In genomic region chr19:18311495-18311894, GRCh38 we compare ENCODE assay signal across 15 cellular contexts. TPM values are rescaled to one million over a fixed set of nuclear protein-coding genes. Genes with fewer than 3 reads are reported as not detected.
DNase-seq lines count a peak whose midpoint lies in the region; ATAC-seq and TF ChIP-seq lines count a peak whose summit lies in the region.
"Had no signal": no experiment of that assay in that cellular context is flagged by ENCODE, and none has a peak within 500 bp of the region (broad histone marks: within the 10 kb centered on the region; RNA-seq: fewer than 3 reads in every experiment).

No MANE protein-coding gene starts in this region.

- H3K36me3 ChIP-seq in BLaER1 (peaks cover 81% of the 10 kb centered on the region), mucosa of rectum (ENCODE audit: control insufficient read depth in 2 of 2, insufficient read depth in 2 of 2, low read length in 2 of 2) (peaks cover 6 to 35% of the 10 kb centered on the region in 2 donors), body of pancreas (replicated peaks in 1 of 2; ENCODE audit: insufficient read depth in 1 of 2, low read depth in 2 of 2) (peaks cover 0 to 2% of the 10 kb centered on the region in 2 donors)

- H3K9me3 ChIP-seq in BLaER1: no peaks in the 10 kb centered on the region
- H3K9me3 ChIP-seq in mucosa of rectum (ENCODE audit: control insufficient read depth in 2 of 2, low read length in 2 of 2): no peaks in the 10 kb centered on the region
- H3K9me3 ChIP-seq in body of pancreas: no peaks in the 10 kb centered on the region

- intact Hi-C loops in body of pancreas (cut with DNase I): no loop called here

- no peaks in the 10 kb centered on the region; the same call in 1 of the 2 replicates for H4K20me1 ChIP-seq in BLaER1

- no peak for TF ChIP-seq CTCF in RWPE1 (conservative IDR thresholded peaks at IDR 0.05; ENCODE audit: low read depth)
- TF ChIP-seq CTCF in body of pancreas (IDR thresholded peaks at IDR 0.05): no peak

- no peak overlapping the region for H3K4me3 ChIP-seq in BLaER1
- H3K4me3 ChIP-seq in mucosa of rectum (ENCODE audit: low read length in 2 of 2): no peak overlapping the region
- no peak overlapping the region for H3K4me3 ChIP-seq in body of pancreas
- H3K4me3 ChIP-seq: SK-N-MC had no signal

- no peak overlapping the region for H3K4me2 ChIP-seq in BLaER1

- H3K9ac ChIP-seq in BLaER1 (0 out of 2 replicates have a peak overlapping the region, but pooled peaks have one; percentile 10), mucosa of rectum (ENCODE audit: low read depth in 1 of 2, low read length in 2 of 2) (peak overlapping the region in 1 of 2 donors; percentile 62)

- POLR2A ChIA-PET in RWPE1 (lab: Yijun Ruan, JAX; ENCODE audit: low non-redundant PET): no interaction called here

- H3K27me3 ChIP-seq in BLaER1: no peaks in the 10 kb centered on the region
- no peaks in the 10 kb centered on the region for H3K27me3 ChIP-seq in mucosa of rectum (ENCODE audit: control insufficient read depth in 2 of 2, insufficient read depth in 2 of 2, low read length in 2 of 2)
- no peaks in the 10 kb centered on the region for H3K27me3 ChIP-seq in body of pancreas

- CTCF ChIA-PET in RWPE1 (lab: Yijun Ruan, JAX): no interaction called here

- DNase-seq in RWPE1 (ENCODE audit: low spot score) (no peak), 8988T (no peak), body of pancreas (no peak)
- DNase-seq: ACHN; CD4-positive, alpha-beta memory T cell; DMS79 treated with DMSO at 0.1 percent for 48 hours; NCI-H2227 treated with DMSO at 0.1 percent for 48 hours; NCI-H524 treated with DMSO at 0.1 percent for 48 hours; NK-92 treated with Interleukin-12 subunit alpha and Interleukin-12 subunit beta, amount 100 ng/mL, for 24 hours; OCI-M1 had no signal

- 0 out of 2 replicates have a peak overlapping the region, but pooled peaks have one; percentile 22 for H3K27ac ChIP-seq in BLaER1
- peak overlapping the region; percentile 97 for H3K27ac ChIP-seq in RWPE1
- H3K27ac ChIP-seq in mucosa of rectum (ENCODE audit: low read depth in 2 of 2, low read length in 2 of 2): peak overlapping the region; percentile 70 to 72
- H3K27ac ChIP-seq in body of pancreas: no peak overlapping the region
- H3K27ac ChIP-seq: SK-N-MC had no signal

- peaks cover 51% of the 10 kb centered on the region for H3K4me1 ChIP-seq in BLaER1
- peaks cover 27 to 30% of the 10 kb centered on the region in 2 donors for H3K4me1 ChIP-seq in mucosa of rectum (ENCODE audit: control insufficient read depth in 2 of 2, insufficient read depth in 2 of 2, low read length in 2 of 2)
- peaks cover 10% of the 10 kb centered on the region for H3K4me1 ChIP-seq in body of pancreas

- no peak for ATAC-seq in body of pancreas
- ATAC-seq in GM19467 (IDR thresholded peaks at IDR 0.05; ENCODE audit: unreplicated experiment): no peak

- WGBS in body of pancreas, 2 donors: 93% methylated on average over 20 of the region's 20 CpGs; no CpG with 5 or more reads in 1 of the 2 donors

- TF ChIP-seq POLR2A in body of pancreas (IDR thresholded peaks at IDR 0.05): no peak

RNA-seq across cellular contexts. Expression of gene LSM4, which starts 11.4 kb away (rescaled TPM):
- total RNA-seq in body of pancreas: 10 to 100 TPM; 45.7 to 94.6 TPM

RNA-seq across cellular contexts. Expression of gene PGPEP1, which starts 28.9 kb away (rescaled TPM):
- 10 to 100 TPM; 22.1 to 37.6 TPM for total RNA-seq in body of pancreas

RNA-seq across cellular contexts. Expression of gene JUND, which starts 30.1 kb away (rescaled TPM):
- total RNA-seq in body of pancreas: 100 to 1,000 TPM; 250 to 607 TPM

RNA-seq across cellular contexts. Expression of gene IQCN, which starts 37.2 kb away (rescaled TPM):
- 1 to 10 TPM; 5.6 to 7.0 TPM for total RNA-seq in body of pancreas
- total RNA-seq: HT1080 had no signal

Comparison
In these comparisons a context has a peak if more than half of its experiments do, and no peak if none do; other contexts are left out.
1. H3K27ac ChIP-seq: peak in BLaER1 (single experiment), RWPE1 (single experiment) and mucosa of rectum (2 of 2); none in body of pancreas (0 of 4).